ENCODE assay signal across 23 cellular contexts in genomic region chr4:105924341-105924740, GRCh38. TPM values are rescaled to one million over a fixed set of nuclear protein-coding genes. Genes with fewer than 3 reads are reported as not detected.
"Had no signal": no experiment of that assay in that cellular context is flagged by ENCODE, and none has a peak within 500 bp of the region (broad histone marks: within the 10 kb centered on the region; RNA-seq: fewer than 3 reads in every experiment).

No MANE protein-coding gene starts in this region.

- H3K4me1 ChIP-seq: Peyer's patch had no signal

- H3K27me3 ChIP-seq: Peyer's patch had no signal

- H3K4me2 ChIP-seq: KMS-11 had no signal

- H3K9me3 ChIP-seq: Peyer's patch had no signal

- H3K9ac ChIP-seq: KMS-11 had no signal

- H3K4me1 Mint-ChIP-seq: activated B cell treated with CpG ODN at 0.5 μM for 24 hours; activated CD4-positive, alpha-beta T cell treated with anti-CD3 and anti-CD28 coated beads, Interleukin-2, amount 10 ng/mL, durations not matched to agents 24 days and 14 days; activated CD8-positive, alpha-beta memory T cell treated with anti-CD3 and anti-CD28 coated beads, Interleukin-2, amount 10 ng/mL, durations not matched to agents 7 days and 5 days; activated naive CD8-positive, alpha-beta T cell treated with anti-CD3 and anti-CD28 coated beads for 36 hours; T-helper 17 cell had no signal

- H3K9me3 Mint-ChIP-seq: activated B cell treated with CpG ODN at 0.5 μM for 24 hours; activated CD4-positive, alpha-beta T cell treated with anti-CD3 and anti-CD28 coated beads, Interleukin-2, amount 10 ng/mL, durations not matched to agents 24 days and 14 days; activated naive CD4-positive, alpha-beta T cell treated with anti-CD3 and anti-CD28 coated beads for 36 hours; activated naive CD8-positive, alpha-beta T cell treated with anti-CD3 and anti-CD28 coated beads for 36 hours; activated T-cell treated with anti-CD3 and anti-CD28 coated beads, Interleukin-2, amount 50 U/mL, for 4 hours had no signal

- H3K4me3 Mint-ChIP-seq: activated B cell treated with CpG ODN at 0.5 μM for 24 hours; activated CD4-positive, alpha-beta T cell treated with anti-CD3 and anti-CD28 coated beads, Interleukin-2, amount 10 ng/mL, durations not matched to agents 24 days and 14 days; activated CD8-positive, alpha-beta memory T cell treated with anti-CD3 and anti-CD28 coated beads, Interleukin-2, amount 10 ng/mL, durations not matched to agents 7 days and 5 days; activated naive CD4-positive, alpha-beta T cell treated with anti-CD3 and anti-CD28 coated beads for 36 hours; activated naive CD8-positive, alpha-beta T cell treated with anti-CD3 and anti-CD28 coated beads for 36 hours; activated T-cell treated with anti-CD3 and anti-CD28 coated beads, Interleukin-2, amount 50 U/mL, for 4 hours; T-helper 17 cell had no signal

- H3K27ac Mint-ChIP-seq: activated B cell treated with CpG ODN at 0.5 μM for 24 hours; activated CD4-positive, alpha-beta T cell treated with anti-CD3 and anti-CD28 coated beads, Interleukin-2, amount 10 ng/mL, durations not matched to agents 24 days and 14 days; activated CD8-positive, alpha-beta memory T cell treated with anti-CD3 and anti-CD28 coated beads, Interleukin-2, amount 10 ng/mL, durations not matched to agents 7 days and 5 days; activated naive CD4-positive, alpha-beta T cell treated with anti-CD3 and anti-CD28 coated beads for 36 hours; activated naive CD8-positive, alpha-beta T cell treated with anti-CD3 and anti-CD28 coated beads for 36 hours; T-helper 17 cell had no signal

- H3K27ac ChIP-seq: KMS-11, Peyer's patch, RWPE1 had no signal

- H3K4me3 ChIP-seq: Peyer's patch had no signal

- H3K36me3 Mint-ChIP-seq: activated CD8-positive, alpha-beta memory T cell treated with anti-CD3 and anti-CD28 coated beads, Interleukin-2, amount 10 ng/mL, durations not matched to agents 7 days and 5 days; activated naive CD8-positive, alpha-beta T cell treated with anti-CD3 and anti-CD28 coated beads for 36 hours had no signal

- ATAC-seq: activated CD8-positive, alpha-beta memory T cell treated with anti-CD3 and anti-CD28 coated beads, Interleukin-2, amount 10 ng/mL, durations not matched to agents 7 days and 5 days; activated T-cell treated with anti-CD3 and anti-CD28 coated beads, Interleukin-2, amount 50 U/mL, for 4 hours; T-helper 17 cell had no signal

- H3K27me3 Mint-ChIP-seq: activated B cell treated with CpG ODN at 0.5 μM for 24 hours; activated naive CD8-positive, alpha-beta T cell treated with anti-CD3 and anti-CD28 coated beads for 36 hours had no signal

- DNase-seq: activated B cell treated with CpG ODN at 0.5 μM for 24 hours; activated CD4-positive, alpha-beta T cell treated with anti-CD3 and anti-CD28 coated beads for 1 hour; activated CD4-positive, alpha-beta T cell treated with anti-CD3 and anti-CD28 coated beads, Interleukin-2, amount 10 ng/mL, durations not matched to agents 24 days and 14 days; activated CD4-positive, alpha-beta T cell treated with anti-CD3 and anti-CD28 coated beads, Interleukin-2, amount 50 U/mL, for 48 hours; activated CD8-positive, alpha-beta memory T cell treated with anti-CD3 and anti-CD28 coated beads, Interleukin-2, amount 10 ng/mL, durations not matched to agents 7 days and 5 days; activated gamma-delta T cell; activated naive CD4-positive, alpha-beta T cell treated with anti-CD3 and anti-CD28 coated beads for 36 hours; activated naive CD8-positive, alpha-beta T cell treated with anti-CD3 and anti-CD28 coated beads for 36 hours; activated T-cell treated with anti-CD3 and anti-CD28 coated beads, Interleukin-2, amount 50 U/mL, for 4 hours; caudate nucleus; NCI-H1105 treated with DMSO at 0.1 percent for 48 hours; NCI-H1436 treated with DMSO at 0.1 percent for 48 hours; NCI-H187; NCI-H2081; NCI-H510A treated with DMSO at 0.1 percent for 48 hours; NCI-H69; Peyer's patch; SHP77; T-helper 17 cell; T-helper 9 cell had no signal

RNA-seq across cellular contexts. Expression of gene NPNT, which starts 29.1 kb away (rescaled TPM):
- total RNA-seq: activated B cell treated with CpG ODN at 0.5 μM for 24 hours; activated CD4-positive, alpha-beta T cell treated with anti-CD3 and anti-CD28 coated beads, Interleukin-2, amount 10 ng/mL, durations not matched to agents 24 days and 14 days; activated CD8-positive, alpha-beta memory T cell treated with anti-CD3 and anti-CD28 coated beads, Interleukin-2, amount 10 ng/mL, durations not matched to agents 7 days and 5 days; activated naive CD4-positive, alpha-beta T cell treated with anti-CD3 and anti-CD28 coated beads for 36 hours; activated naive CD8-positive, alpha-beta T cell treated with anti-CD3 and anti-CD28 coated beads for 36 hours; SK-MEL-5; T-helper 17 cell had no signal
